24 cellular contexts compared by ENCODE assay signal in genomic region chr6:45557454-45557853, GRCh38.
"Had no signal": no experiment of that assay in that cellular context is flagged by ENCODE, and none has a peak within 500 bp of the region (broad histone marks: within the 10 kb centered on the region; RNA-seq: fewer than 3 reads in every experiment).

No MANE protein-coding gene starts in this region.

- ATAC-seq: activated CD4-positive, alpha-beta T cell treated with anti-CD3 and anti-CD28 coated beads for 36 hours; stimulated activated naive B cell treated with anti-CD40 and anti-IgM and Interleukin-4, amounts not matched to agents 10 μg/mL and 1 μg/mL and 100 μg/mL, for 72 hours had no signal

- H3K36me3 Mint-ChIP-seq: brain; stimulated activated naive B cell treated with anti-CD40 and anti-IgM and Interleukin-4, amounts not matched to agents 10 μg/mL and 1 μg/mL and 100 μg/mL, for 72 hours; type B pancreatic cell had no signal

- H3K27me3 Mint-ChIP-seq: progenitor cell of endocrine pancreas had no signal

- H3K4me2 ChIP-seq: smooth muscle cell had no signal

- H3K27me3 ChIP-seq: cardiac muscle cell, colonic mucosa, gastrocnemius medialis, neutrophil, ovary had no signal

- H3K4me3 ChIP-seq: cardiac muscle cell, colonic mucosa, gastrocnemius medialis, left ventricle myocardium inferior, ovary, smooth muscle cell, thoracic aorta had no signal

- H3K4me1 ChIP-seq: colonic mucosa had no signal

- H3K9me3 Mint-ChIP-seq: brain; nephron; stimulated activated naive B cell treated with anti-CD40 and anti-IgM and Interleukin-4, amounts not matched to agents 10 μg/mL and 1 μg/mL and 100 μg/mL, for 72 hours; type B pancreatic cell had no signal

- FAIRE-seq: islet of Langerhans had no signal

- H3K36me3 ChIP-seq: cardiac muscle cell, colonic mucosa, gastrocnemius medialis, left ventricle myocardium inferior, neutrophil, ovary, thoracic aorta had no signal

- H3K9me3 ChIP-seq: colonic mucosa, gastrocnemius medialis, left ventricle myocardium inferior, neutrophil, ovary, thoracic aorta had no signal

- H3K27ac ChIP-seq: cardiac muscle cell, colonic mucosa, neutrophil, thoracic aorta had no signal

- H3K27ac Mint-ChIP-seq: activated CD4-positive, alpha-beta T cell treated with anti-CD3 and anti-CD28 coated beads for 36 hours; progenitor cell of endocrine pancreas; type B pancreatic cell had no signal

- H3K4me3 Mint-ChIP-seq: activated CD4-positive, alpha-beta T cell treated with anti-CD3 and anti-CD28 coated beads for 36 hours; brain; stimulated activated naive B cell treated with anti-CD40 and anti-IgM and Interleukin-4, amounts not matched to agents 10 μg/mL and 1 μg/mL and 100 μg/mL, for 72 hours; type B pancreatic cell had no signal

- DNase-seq: activated CD4-positive, alpha-beta T cell treated with anti-CD3 and anti-CD28 coated beads for 36 hours; activated CD4-positive, CD25-positive, alpha-beta regulatory T cell; activated CD8-positive, alpha-beta memory T cell treated with anti-CD3 and anti-CD28 coated beads for 24 hours; activated gamma-delta T cell treated with Interleukin-2 at 50 U/mL for 16 hours; activated naive CD4-positive, alpha-beta T cell treated with anti-CD3 and anti-CD28 coated beads, Interleukin-2, amount 50 U/mL, for 16 hours; cerebellar nuclear complex; colonic mucosa; effector memory CD4-positive, alpha-beta T cell; gastrocnemius medialis; glutamatergic neuron; left ventricle myocardium inferior; stimulated activated CD4-positive, alpha-beta T cell treated with anti-CD3 and anti-CD28 coated beads, Interleukin-1b, Interleukin-23, amount 100 ng/mL, for 48 hours; stimulated activated naive B cell treated with anti-CD40 and anti-IgM and Interleukin-4, amounts not matched to agents 10 μg/mL and 1 μg/mL and 100 μg/mL, for 72 hours; T-helper 2 cell had no signal
